9 cellular contexts compared by ENCODE assay signal in the genomic region with DNA sequence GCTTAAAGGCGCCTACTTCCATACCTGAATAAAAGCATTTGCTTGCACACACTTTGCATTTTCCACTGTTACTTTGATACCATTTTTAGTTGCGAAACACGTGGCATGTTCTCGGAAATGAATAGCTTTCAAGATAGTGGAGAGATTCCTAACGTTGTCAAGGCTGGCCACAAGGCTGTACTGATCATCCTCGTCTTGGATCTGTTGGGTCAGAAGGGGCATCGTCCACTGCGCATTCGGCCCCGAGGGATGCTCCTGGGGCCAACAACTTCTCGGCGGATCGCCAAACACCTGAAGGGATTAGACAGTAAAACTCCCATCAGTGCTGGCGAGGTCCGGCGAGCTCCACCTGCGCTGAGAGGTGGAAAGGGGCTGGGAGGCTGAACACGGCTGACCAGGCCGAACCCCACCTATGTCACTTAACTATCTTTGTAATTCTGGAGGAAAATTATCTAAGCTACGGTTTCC. TPM values are rescaled to one million over a fixed set of nuclear protein-coding genes. Genes with fewer than 3 reads are reported as not detected.
DNase-seq lines count a peak whose midpoint lies in the region; ATAC-seq, FAIRE-seq and TF ChIP-seq lines count a peak whose summit lies in the region.
"Had no signal": no experiment of that assay in that cellular context is flagged by ENCODE, and none has a peak within 500 bp of the region (broad histone marks: within the 10 kb centered on the region; RNA-seq: fewer than 3 reads in every experiment).

No MANE protein-coding gene starts in this region.

- H3K4me1 ChIP-seq in ACC112 (ENCODE audit: control insufficient read depth, insufficient read depth, low read length, unreplicated experiment) (peaks cover 14% of the 10 kb centered on the region), duodenal mucosa (ENCODE audit: control insufficient read depth in 1 of 2, insufficient read depth in 2 of 2, low read length in 2 of 2) (peaks cover 21 to 24% of the 10 kb centered on the region in 2 donors), mononuclear cell (ENCODE audit: insufficient read depth, low read length) (peaks cover 32% of the 10 kb centered on the region), vagina (peaks cover 41% of the 10 kb centered on the region)

- TF ChIP-seq POLR2A in vagina (IDR thresholded peaks at IDR 0.05): no peak

- no peaks in the 10 kb centered on the region for H3K27me3 Mint-ChIP-seq in osteocyte (ENCODE audit: unreplicated experiment)
- H3K27me3 Mint-ChIP-seq: IgD-negative memory B cell had no signal

- H2AFZ ChIP-seq in ACC112 (ENCODE audit: low read length, unreplicated experiment): peak overlapping the region; percentile 69

- peaks cover 32% of the 10 kb centered on the region for H3K4me1 Mint-ChIP-seq in osteocyte (ENCODE audit: unreplicated experiment)

- intact Hi-C loops in vagina (cut with DNase I): no loop called here

- H3K36me3 ChIP-seq in ACC112 (ENCODE audit: insufficient read depth, low read length): peaks cover 22% of the 10 kb centered on the region
- H3K36me3 ChIP-seq in duodenal mucosa (ENCODE audit: control insufficient read depth in 1 of 2, insufficient read depth in 2 of 2, low read length in 2 of 2): peaks cover 13 to 28% of the 10 kb centered on the region in 2 donors
- peaks cover 0 to 25% of the 10 kb centered on the region in 2 donors for H3K36me3 ChIP-seq in vagina

- H3K4me3 ChIP-seq in ACC112 (ENCODE audit: low read depth, low read length) (peak overlapping the region; percentile 84), duodenal mucosa (ENCODE audit: low read depth in 1 of 2, low read length in 2 of 2) (peak overlapping the region; percentile 94 to 100), mononuclear cell (ENCODE audit: low read length) (peak overlapping the region; percentile 97), vagina (peak overlapping the region; percentile 98 to 99)

- H3K27me3 ChIP-seq in ACC112 (ENCODE audit: insufficient read depth, low read length): no peaks in the 10 kb centered on the region
- H3K27me3 ChIP-seq in duodenal mucosa (ENCODE audit: control insufficient read depth in 1 of 2, insufficient read depth in 2 of 2, low read length in 2 of 2): no peaks in the 10 kb centered on the region
- no peaks in the 10 kb centered on the region for H3K27me3 ChIP-seq in mononuclear cell (ENCODE audit: insufficient read depth, low read length)
- H3K27me3 ChIP-seq in vagina: no peaks in the 10 kb centered on the region

- no peak for FAIRE-seq in RCC 7860 (lab: Jason Lieb, UNC)

- H3K9ac ChIP-seq in duodenal mucosa (ENCODE audit: low read depth in 1 of 2, low read length in 2 of 2): peak overlapping the region; percentile 83 to 94

- peak overlapping the region; percentile 63 for H3K27ac ChIP-seq in ACC112 (ENCODE audit: low read depth, low read length)
- H3K27ac ChIP-seq in duodenal mucosa (ENCODE audit: low read depth, low read length): peak overlapping the region; percentile 52
- peak overlapping the region; percentile 90 for H3K27ac ChIP-seq in vagina

- no peaks in the 10 kb centered on the region for H3K9me3 ChIP-seq in duodenal mucosa (ENCODE audit: control insufficient read depth in 1 of 2, low read length in 2 of 2)
- no peaks in the 10 kb centered on the region for H3K9me3 ChIP-seq in mononuclear cell (ENCODE audit: low read depth, low read length)
- H3K9me3 ChIP-seq in vagina: no peaks in the 10 kb centered on the region

- TF ChIP-seq CTCF in vagina (IDR thresholded peaks at IDR 0.05) (no peak), osteocyte (IDR thresholded peaks at IDR 0.05) (no peak)

- no peak overlapping the region for H3K27ac Mint-ChIP-seq in osteocyte (ENCODE audit: unreplicated experiment)

- H3K36me3 Mint-ChIP-seq in osteocyte (ENCODE audit: unreplicated experiment): peaks cover 19% of the 10 kb centered on the region

- DNase-seq in RCC 7860 (ENCODE audit: low spot score): peak; percentile 46
- no peak for DNase-seq in vagina (ENCODE audit: extremely low spot score in 2 of 2)
- DNase-seq in osteocyte (ENCODE audit: extremely low spot score, unreplicated experiment): no peak

- peaks cover 76% of the 10 kb centered on the region for H3K79me2 ChIP-seq in ACC112 (ENCODE audit: control insufficient read depth, insufficient read depth, low read length, unreplicated experiment)

- peak; percentile 12 for ATAC-seq in GM18861 (IDR thresholded peaks at IDR 0.05; ENCODE audit: unreplicated experiment)
- ATAC-seq in HG03039 (IDR thresholded peaks at IDR 0.05; ENCODE audit: unreplicated experiment): peak; percentile 0

- no peak overlapping the region for H3K4me3 Mint-ChIP-seq in osteocyte (ENCODE audit: unreplicated experiment)

- no peaks in the 10 kb centered on the region for H3K9me3 Mint-ChIP-seq in osteocyte (ENCODE audit: unreplicated experiment)
- H3K9me3 Mint-ChIP-seq: IgD-negative memory B cell had no signal

RNA-seq across cellular contexts. Expression of a gene that starts 0.6 kb away (rescaled TPM):
- 13.6 TPM for total RNA-seq in mononuclear cell
- 27.7 TPM for total RNA-seq in vagina
- 17.1 and 19.5 TPM in 2 replicates for total RNA-seq in osteocyte

RNA-seq across cellular contexts. Expression of a gene that starts 0.8 kb away (rescaled TPM):
- total RNA-seq in mononuclear cell (50.7 TPM), vagina (10.3 TPM), osteocyte (18.7 and 20.2 TPM in 2 replicates)

RNA-seq across cellular contexts. Expression of a gene that starts 14.7 kb away (rescaled TPM):
- 30.4 TPM for total RNA-seq in mononuclear cell
- total RNA-seq in vagina: 38.5 TPM
- total RNA-seq in osteocyte: 37.5 and 39.5 TPM in 2 replicates
